Comparison of ENCODE assay signal across 16 cellular contexts in the genomic region with DNA sequence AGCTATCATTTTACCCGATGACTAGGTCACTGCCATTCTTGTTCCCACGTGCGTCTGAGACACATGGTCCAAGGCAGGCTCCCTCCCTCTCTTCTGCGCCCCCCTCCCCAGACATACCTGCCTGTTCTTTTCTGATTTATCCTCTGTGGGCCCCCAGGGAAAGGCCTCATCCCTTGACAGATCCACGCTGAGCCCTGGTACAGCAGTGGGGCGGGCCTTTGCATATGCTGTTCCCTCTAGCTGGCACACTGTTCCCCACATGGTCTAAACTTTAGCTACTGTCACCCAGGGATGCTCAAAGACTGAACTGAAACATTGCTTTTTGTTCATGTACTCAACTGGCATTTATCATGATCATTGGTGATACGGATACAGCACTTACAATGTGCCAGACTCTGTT.
A peak's percentile ranks its signal among the peaks of the same experiment; 100 is the strongest.
DNase-seq lines count a peak whose midpoint lies in the region; ATAC-seq and TF ChIP-seq lines count a peak whose summit lies in the region.
"Had no signal": no experiment of that assay in that cellular context is flagged by ENCODE, and none has a peak within 500 bp of the region (broad histone marks: within the 10 kb centered on the region; RNA-seq: fewer than 3 reads in every experiment).

No MANE protein-coding gene starts in this region.

- no peaks in the 10 kb centered on the region for H3K27me3 ChIP-seq in skeletal muscle tissue (ENCODE audit: control insufficient read depth in 3 of 3, insufficient read depth in 3 of 3, low read length in 3 of 3)

- peak overlapping the region; percentile 80 for H3K27ac Mint-ChIP-seq in Calu3 (ENCODE audit: unreplicated experiment)
- H3K27ac Mint-ChIP-seq: activated naive CD4-positive, alpha-beta T cell treated with anti-CD3 and anti-CD28 coated beads, Interleukin-2, amount 50 U/mL, for 24 hours; natural killer cell had no signal

- peaks cover 17 to 45% (median 34%) of the 10 kb centered on the region in 3 donors for H3K4me1 ChIP-seq in skeletal muscle tissue (ENCODE audit: control insufficient read depth in 3 of 3, insufficient read depth in 3 of 3, low read length in 3 of 3)

- H3K4me3 Mint-ChIP-seq in Calu3 (ENCODE audit: low read depth, unreplicated experiment): peak overlapping the region; percentile 27
- H3K4me3 Mint-ChIP-seq: natural killer cell had no signal

- H3K27ac ChIP-seq in VCaP: peak overlapping the region; percentile 86
- H3K27ac ChIP-seq in skeletal muscle tissue (ENCODE audit: low read depth, low read length): peak overlapping the region; percentile 57

- no peaks in the 10 kb centered on the region for H3K27me3 Mint-ChIP-seq in Calu3 (ENCODE audit: unreplicated experiment)
- H3K27me3 Mint-ChIP-seq: activated naive CD4-positive, alpha-beta T cell treated with anti-CD3 and anti-CD28 coated beads, Interleukin-2, amount 50 U/mL, for 24 hours had no signal

- no TSS peak for BruUV-seq in Calu3 (replicated peaks; lab: Mats Ljungman, UMichigan)

- peaks cover 91% of the 10 kb centered on the region for H3K4me1 Mint-ChIP-seq in Calu3 (ENCODE audit: low read depth, unreplicated experiment)

- no peaks in the 10 kb centered on the region for H3K9me3 ChIP-seq in skeletal muscle tissue (ENCODE audit: control insufficient read depth in 3 of 3, low read length in 3 of 3)

- no peaks in the 10 kb centered on the region for H3K9me3 Mint-ChIP-seq in Calu3 (ENCODE audit: low read depth, unreplicated experiment)
- H3K9me3 Mint-ChIP-seq: activated naive CD4-positive, alpha-beta T cell treated with anti-CD3 and anti-CD28 coated beads, Interleukin-2, amount 50 U/mL, for 24 hours; natural killer cell had no signal

- no peaks in the 10 kb centered on the region for H3K36me3 ChIP-seq in skeletal muscle tissue (ENCODE audit: control insufficient read depth in 3 of 3, insufficient read depth in 3 of 3, low read length in 3 of 3)

- H3K9ac ChIP-seq in skeletal muscle tissue (ENCODE audit: low read depth in 1 of 3, low read length in 3 of 3): peak overlapping the region in 1 of 3 donors; percentile 66

- intact Hi-C loops in Calu3 (cut with micrococcal nuclease; ENCODE audit: unreplicated experiment): loop anchor here (2.0 kb wide), 1 partner anchor 26 kb away; no protein-coding TSS in a partner anchor

- no peak for ATAC-seq in left lobe of liver
- ATAC-seq: natural killer cell had no signal

- no peak for TF ChIP-seq CTCF in Calu3 (IDR thresholded peaks at IDR 0.05; ENCODE audit: unreplicated experiment)
- no peak for TF ChIP-seq CTCF in VCaP (conservative IDR thresholded peaks at IDR 0.05)

- CTCF ChIA-PET in Calu3 (lab: Charles Lee): interaction anchor here (0.7 to 1.6 kb wide), 8 partner anchors 10 to 222 kb away, joined by 3 to 12 read pairs (median 5); no protein-coding TSS in a partner anchor

- H3K4me3 ChIP-seq in skeletal muscle tissue (ENCODE audit: low read length in 3 of 3): peak overlapping the region in 1 of 3 donors; percentile 45
- H3K4me3 ChIP-seq: lung had no signal

- peaks cover 38% of the 10 kb centered on the region for H3K36me3 Mint-ChIP-seq in Calu3 (ENCODE audit: insufficient read depth, unreplicated experiment)
- H3K36me3 Mint-ChIP-seq: activated naive CD4-positive, alpha-beta T cell treated with anti-CD3 and anti-CD28 coated beads, Interleukin-2, amount 50 U/mL, for 24 hours had no signal

- no peak for DNase-seq in Calu3
- peak; percentile 42 for DNase-seq in left lobe of liver (ENCODE audit: low spot score)
- no peak for DNase-seq in occipital lobe (lab: John Stamatoyannopoulos, UW)
- DNase-seq in activated T-cell treated with anti-CD3 and anti-CD28 coated beads, Interleukin-2, amount 50 U/mL, for 48 hours: no peak
- DNase-seq in DMS53 treated with DMSO at 0.1 percent for 48 hours (lab: John Stamatoyannopoulos, UW; ENCODE audit: unreplicated experiment): no peak
- no peak for DNase-seq in activated CD4-positive, alpha-beta T cell treated with anti-CD3 and anti-CD28 coated beads, Interleukin-2, amount 50 U/mL, for 48 hours
- DNase-seq: activated T-cell treated with anti-CD3 and anti-CD28 coated beads, Interleukin-2, amount 50 U/mL, for 1 hour; Karpas-422; natural killer cell; NCI-H1105; NCI-H748 treated with DMSO at 0.1 percent for 48 hours; OCI-M1 had no signal
